ENCODE assay signal across 8 cellular contexts in the genomic region with DNA sequence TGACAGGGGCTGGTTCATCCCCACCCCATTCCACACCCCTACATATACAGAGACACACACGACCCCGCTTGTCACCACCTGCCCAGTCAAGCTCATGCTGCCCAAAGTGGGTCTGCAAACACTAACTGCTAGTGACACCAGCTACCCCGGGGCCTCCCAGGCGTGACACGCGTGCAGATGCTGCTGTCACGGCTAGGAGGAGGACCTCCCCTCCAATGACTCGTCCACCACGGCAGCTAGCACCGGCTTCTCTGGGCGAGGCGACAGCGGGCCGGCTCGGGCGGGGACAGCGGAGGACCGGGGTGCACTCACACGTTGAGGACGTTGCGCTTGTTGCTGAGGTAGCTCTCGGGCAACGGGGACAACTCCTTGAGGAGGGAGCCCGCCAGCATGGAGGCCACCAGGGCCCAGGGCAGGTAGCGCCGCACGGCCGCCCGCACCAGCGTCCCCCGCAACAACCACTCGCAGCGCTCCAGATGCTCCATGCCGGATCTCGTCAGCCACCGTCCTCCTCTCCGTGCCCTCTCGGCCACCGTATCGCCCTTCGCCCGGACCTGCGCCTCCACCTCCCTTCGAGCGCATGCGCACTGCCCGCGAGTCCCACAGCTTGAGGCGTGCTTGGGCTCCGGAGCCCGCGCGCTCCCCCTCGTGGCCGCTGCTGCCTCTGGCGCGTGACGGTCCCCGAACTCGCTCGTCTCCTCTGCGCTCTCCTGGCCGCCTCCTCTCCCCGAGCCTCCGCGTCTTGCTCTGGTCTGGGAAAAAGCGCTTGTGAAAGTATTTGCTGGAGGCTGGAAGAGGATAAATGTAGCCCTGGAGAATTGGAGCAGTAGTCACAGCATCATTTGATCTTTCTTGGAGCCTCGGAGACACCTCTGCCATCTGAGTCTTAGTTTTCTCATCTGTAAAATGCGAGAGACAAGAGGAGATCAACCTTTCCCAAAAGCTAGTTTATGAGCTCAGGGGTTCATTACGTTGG.
DNase-seq lines count a peak whose midpoint lies in the region; TF ChIP-seq lines count a peak whose summit lies in the region.

TSS of gene FITM2 (minus strand) at position 539 of the 976 bp plus-strand sequence. CDS start at position 485, 54 bp downstream.

- H2AFZ ChIP-seq in MM.1S (ENCODE audit: low read length) = peak within 1 kb of the TSS; percentile 93
- peak within 1 kb of the TSS; percentile 91 for H2AFZ ChIP-seq in neuron (ENCODE audit: low read depth, low read length)

- H3K27me3 ChIP-seq in MM.1S (replicated peaks; ENCODE audit: insufficient read depth, low read length) (no peaks in the 10 kb centered on the region), neuron (ENCODE audit: insufficient read depth, low read length) (peaks cover 7% of the 10 kb centered on the region)

- H3K9me2 ChIP-seq in MM.1S (replicated peaks; ENCODE audit: insufficient read depth, low read length) = no peaks in the 10 kb centered on the region

- no peaks in the 10 kb centered on the region for H3K4me1 ChIP-seq in MM.1S (ENCODE audit: low read length)
- H3K4me1 ChIP-seq in neuron (ENCODE audit: insufficient read depth, low read length) = peaks cover 8% of the 10 kb centered on the region

- peak within 1 kb of the TSS; percentile 36; the same call in 1 of the 2 replicates for H3K27ac ChIP-seq in MM.1S (ENCODE audit: low read length)

- H3K9ac ChIP-seq in MM.1S (ENCODE audit: low read length) = peak within 1 kb of the TSS; percentile 85

- no peaks in the 10 kb centered on the region for H3F3A ChIP-seq in MM.1S (ENCODE audit: insufficient read depth, low read length)

- peak within 1 kb of the TSS; percentile 97 for H3K4me2 ChIP-seq in MM.1S (ENCODE audit: low read depth, low read length)

- H3K36me3 ChIP-seq in MM.1S (replicated peaks; ENCODE audit: insufficient read depth, low read length) (no peaks in the 10 kb centered on the region), neuron (ENCODE audit: insufficient read depth, low read length) (no peaks in the 10 kb centered on the region)

- TF ChIP-seq CTCF in MM.1S (IDR thresholded peaks at IDR 0.05; ENCODE audit: low read length) = peak; percentile 93

- H3K4me3 ChIP-seq in MM.1S (ENCODE audit: low read length) = peak within 1 kb of the TSS; percentile 100
- H3K4me3 ChIP-seq in neuron (ENCODE audit: low read length) = peak within 1 kb of the TSS; percentile 81

- H3K9me3 ChIP-seq in MM.1S (replicated peaks; ENCODE audit: insufficient read depth, low read length) (no peaks in the 10 kb centered on the region), neuron (ENCODE audit: low read length) (no peaks in the 10 kb centered on the region)

- no peaks in the 10 kb centered on the region for H4K20me1 ChIP-seq in MM.1S (ENCODE audit: insufficient read depth, low read length)

- peaks cover 26% of the 10 kb centered on the region for H3K79me2 ChIP-seq in MM.1S (ENCODE audit: low read length)

- DNase-seq in GF-D8 (lab: John Stamatoyannopoulos, UW) (peak; percentile 83), HCEC 1CT (peak; percentile 92), MM.1S (peak; percentile 97), SHP77 treated with DMSO at 0.1 percent for 48 hours (lab: John Stamatoyannopoulos, UW) (peak; percentile 86), foreskin melanocyte (peak; percentile 93), stromal cell of bone marrow (ENCODE audit: low read depth) (peak; percentile 93)
- peak; percentile 97 for DNase-seq in activated gamma-delta T cell treated with anti-CD3 and anti-CD28 coated beads, Interleukin-2, amount 50 U/mL, for 16 hours (ENCODE audit: low read depth)

Comparison
In these comparisons a context has a peak if more than half of its experiments do, and no peak if none do; other contexts are left out.
1. Peak in every context shown above with its lines: DNase-seq, H3K4me3 ChIP-seq and H3K27ac ChIP-seq.